ENCODE assay signal across 17 cellular contexts in the genomic region with DNA sequence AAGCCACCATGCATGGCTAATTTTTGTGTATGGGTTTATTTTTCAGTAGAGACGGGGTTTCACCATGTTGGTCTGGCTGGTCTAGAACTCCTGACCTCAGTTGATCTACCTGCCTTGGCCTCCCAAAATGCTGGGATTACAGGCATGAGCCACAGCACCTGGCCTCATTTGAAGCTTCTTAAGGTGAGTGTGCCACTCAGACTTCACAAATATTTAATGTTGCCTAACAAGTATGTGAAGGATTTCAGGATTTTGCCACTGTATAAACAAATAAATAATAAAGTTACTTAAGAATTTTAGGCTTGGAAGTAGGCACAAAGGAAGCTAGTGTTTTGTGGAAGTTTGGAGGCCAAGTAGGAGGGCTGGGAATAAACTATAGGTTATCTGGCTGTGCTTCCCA.
DNase-seq lines count a peak whose midpoint lies in the region; ATAC-seq and TF ChIP-seq lines count a peak whose summit lies in the region.
"Had no signal": no experiment of that assay in that cellular context is flagged by ENCODE, and none has a peak within 500 bp of the region (broad histone marks: within the 10 kb centered on the region; RNA-seq: fewer than 3 reads in every experiment).

No MANE protein-coding gene starts in this region.

- no peak for TF ChIP-seq POLR2A in heart left ventricle (IDR thresholded peaks at IDR 0.05)

- no peak for ATAC-seq in heart left ventricle
- no peak for ATAC-seq in left ventricle myocardium superior
- no peak for ATAC-seq in right cardiac atrium
- ATAC-seq in left cardiac atrium = no peak
- ATAC-seq: A549; CD8-positive, alpha-beta T cell had no signal

- H3K36me3 ChIP-seq in heart left ventricle (no peaks in the 10 kb centered on the region), left ventricle myocardium inferior (no peaks in the 10 kb centered on the region)
- H3K36me3 ChIP-seq: BLaER1 treated with 17β-estradiol and CSF1 and Interleukin-3, amounts not matched to agents 10 nM and 100 nM had no signal

- H3K27me3 ChIP-seq in heart left ventricle = no peaks in the 10 kb centered on the region
- H3K27me3 ChIP-seq in left ventricle myocardium inferior (ENCODE audit: low read depth) = no peaks in the 10 kb centered on the region
- no peaks in the 10 kb centered on the region for H3K27me3 ChIP-seq in right cardiac atrium (ENCODE audit: control insufficient read depth, insufficient read depth)
- H3K27me3 ChIP-seq: BLaER1 treated with 17β-estradiol and CSF1 and Interleukin-3, amounts not matched to agents 10 nM and 100 nM had no signal

- no peak for TF ChIP-seq CTCF in heart left ventricle (IDR thresholded peaks at IDR 0.05)
- TF ChIP-seq CTCF in left ventricle myocardium inferior (IDR thresholded peaks at IDR 0.05; ENCODE audit: borderline replicate concordance) = no peak

- DNase-seq in heart left ventricle = no peak
- no peak for DNase-seq in cardiac septum (ENCODE audit: low spot score)
- no peak for DNase-seq in left ventricle myocardium inferior
- DNase-seq in left ventricle myocardium superior = no peak
- no peak for DNase-seq in right cardiac atrium
- no peak for DNase-seq in left cardiac atrium
- DNase-seq: AML-193; Caco-2; Calu3; CD4-positive, alpha-beta T cell; CD8-positive, alpha-beta T cell; DMS79 treated with DMSO at 0.1 percent for 48 hours; GF-D8 had no signal

- H3K9me3 ChIP-seq in heart left ventricle (no peaks in the 10 kb centered on the region), left ventricle myocardium inferior (replicated peaks) (no peaks in the 10 kb centered on the region), right cardiac atrium (ENCODE audit: control insufficient read depth, low read length) (no peaks in the 10 kb centered on the region)
- H3K9me3 ChIP-seq: A549; BLaER1 treated with 17β-estradiol and CSF1 and Interleukin-3, amounts not matched to agents 10 nM and 100 nM; Caco-2 had no signal

- intact Hi-C loops in heart left ventricle (cut with DNase I) (loop anchor here in 2 of 10 donors (2.0 to 10.0 kb wide), 2 partner anchors 17 to 461 kb away; no protein-coding TSS in a partner anchor), cardiac septum (cut with DNase I) (no loop called here), left ventricle myocardium inferior (cut with micrococcal nuclease) (no loop called here), left ventricle myocardium superior (cut with micrococcal nuclease) (no loop called here), right cardiac atrium (cut with DNase I) (loop anchor here in 1 of 4 donors (10.0 kb wide), 1 partner anchor 71 kb away; a partner anchor contains a TSS), left cardiac atrium (cut with DNase I) (loop anchor here in 1 of 2 donors (10.0 kb wide), 1 partner anchor 71 kb away; a partner anchor contains a TSS)

- H3K4me1 ChIP-seq in heart left ventricle (peaks cover 0 to 35% (median 4%) of the 10 kb centered on the region in 12 donors), left ventricle myocardium inferior (peaks cover 62% of the 10 kb centered on the region), right cardiac atrium (ENCODE audit: control insufficient read depth, insufficient read depth, low read length) (no peaks in the 10 kb centered on the region)
- H3K4me1 ChIP-seq: A549, Caco-2 had no signal

- H3K4me3 ChIP-seq in heart left ventricle = no peak overlapping the region
- no peak overlapping the region for H3K4me3 ChIP-seq in left ventricle myocardium inferior
- H3K4me3 ChIP-seq in right cardiac atrium (ENCODE audit: low read length) = no peak overlapping the region
- H3K4me3 ChIP-seq: A549; BLaER1 treated with 17β-estradiol and CSF1 and Interleukin-3, amounts not matched to agents 10 nM and 100 nM had no signal

- H3K27ac ChIP-seq in heart left ventricle (peak overlapping the region in 7 of 12 donors; percentile 47 to 82 (median 64)), left ventricle myocardium inferior (replicated peaks) (peak overlapping the region; percentile 73), right cardiac atrium (ENCODE audit: low read length) (peak overlapping the region; percentile 52)
- H3K27ac ChIP-seq: 22Rv1; A549; BLaER1 treated with 17β-estradiol and CSF1 and Interleukin-3, amounts not matched to agents 10 nM and 100 nM; C4-2B had no signal

- 88 to 100% (median 94%) methylated on average over 1 of the region's 1 CpG for WGBS in heart left ventricle, 4 donors
- 91% methylated on average over 1 of the region's 1 CpG for WGBS in right cardiac atrium
